Comparison of ENCODE assay signal across 11 cellular contexts in the genomic region with DNA sequence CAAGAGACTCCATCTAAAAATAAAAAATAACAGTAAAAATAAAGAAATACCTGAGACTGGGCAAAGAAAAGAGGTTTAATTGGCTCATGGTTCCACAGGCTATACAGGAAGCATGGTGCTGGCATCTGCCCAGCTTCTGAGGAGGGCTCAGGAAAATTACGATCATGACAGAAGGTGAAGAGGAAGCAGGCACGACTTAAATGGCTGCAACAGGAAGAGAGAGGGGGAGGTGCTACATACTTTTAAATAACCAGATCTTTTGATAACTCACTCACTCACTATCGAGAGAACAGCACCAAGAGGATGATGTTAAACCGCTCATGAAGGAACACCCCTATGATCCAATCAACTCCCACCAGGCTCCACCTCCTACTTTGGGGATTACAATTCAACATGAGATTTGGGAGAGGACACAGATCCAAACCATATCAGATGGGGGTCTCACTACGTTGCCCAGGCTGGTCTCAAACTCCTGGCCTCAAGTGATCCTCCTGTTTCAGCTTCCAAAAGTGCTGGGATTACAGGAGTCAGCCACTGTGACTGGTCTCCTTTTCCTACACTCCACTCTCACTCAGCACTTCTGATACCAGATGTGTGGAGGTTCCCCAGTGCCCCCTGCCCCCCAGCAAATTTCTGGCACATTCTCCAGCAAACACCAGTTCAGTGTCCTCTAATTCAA. TPM values are rescaled to one million over a fixed set of nuclear protein-coding genes. Genes with fewer than 3 reads are reported as not detected.
DNase-seq lines count a peak whose midpoint lies in the region; ATAC-seq, FAIRE-seq and TF ChIP-seq lines count a peak whose summit lies in the region.
"Had no signal": no experiment of that assay in that cellular context is flagged by ENCODE, and none has a peak within 500 bp of the region (broad histone marks: within the 10 kb centered on the region; RNA-seq: fewer than 3 reads in every experiment).

No MANE protein-coding gene starts in this region.

- H3K27ac Mint-ChIP-seq in activated naive CD4-positive, alpha-beta T cell treated with anti-CD3 and anti-CD28 coated beads, Interleukin-2, amount 10 ng/mL, durations not matched to agents 7 days and 5 days = peak overlapping the region; percentile 79

- H3K9ac ChIP-seq in SU-DHL-6 (ENCODE audit: low read length) = no peak overlapping the region
- H3K9ac ChIP-seq in kidney (ENCODE audit: low read length in 2 of 2) = no peak overlapping the region

- CTCF ChIA-PET in activated naive CD4-positive, alpha-beta T cell treated with anti-CD3 and anti-CD28 coated beads, Interleukin-2, amount 10 ng/mL, durations not matched to agents 7 days and 5 days (lab: Charles Lee) = no interaction called here

- ATAC-seq in activated CD4-positive, CD25-positive, alpha-beta regulatory T cell treated with anti-CD3 and anti-CD28 coated beads, Interleukin-2, amount 50 U/mL, for 24 hours = peak; percentile 42 to 56
- ATAC-seq in mucosa of descending colon (no peak), HG03175 (IDR thresholded peaks at IDR 0.05; ENCODE audit: unreplicated experiment) (no peak)

- H4K20me1 ChIP-seq in SU-DHL-6 (ENCODE audit: low read depth, low read length) = no peaks in the 10 kb centered on the region

- H3K27ac ChIP-seq in SU-DHL-6 (ENCODE audit: low read depth, low read length) = no peak overlapping the region
- H3K27ac ChIP-seq in kidney (ENCODE audit: low read depth in 2 of 2, low read length in 2 of 2) = no peak overlapping the region

- intact Hi-C loops in mucosa of descending colon (cut with DNase I, micrococcal nuclease) (no loop called here), kidney (cut with DNase I) (no loop called here)

- H3K4me3 ChIP-seq in SU-DHL-6 (ENCODE audit: insufficient read depth, low read length, poor library complexity, severe bottlenecking) (no peak overlapping the region), mucosa of descending colon (no peak overlapping the region), kidney (ENCODE audit: low read length in 2 of 2) (no peak overlapping the region)

- H3K79me2 ChIP-seq in SU-DHL-6 (ENCODE audit: insufficient read depth, low read length) = no peaks in the 10 kb centered on the region

- H3K9me3 ChIP-seq in SU-DHL-6 (ENCODE audit: insufficient read depth, low read length) = no peaks in the 10 kb centered on the region
- H3K9me3 ChIP-seq in mucosa of descending colon = no peaks in the 10 kb centered on the region
- no peaks in the 10 kb centered on the region for H3K9me3 ChIP-seq in kidney (ENCODE audit: control insufficient read depth in 1 of 2, low read length in 2 of 2)

- TF ChIP-seq CTCF in SU-DHL-6 (IDR thresholded peaks at IDR 0.05; ENCODE audit: insufficient read depth, low read length, poor library complexity, severe bottlenecking) (no peak), mucosa of descending colon (IDR thresholded peaks at IDR 0.05) (no peak), kidney (IDR thresholded peaks at IDR 0.05; ENCODE audit: borderline replicate concordance, extremely low read depth, insufficient read depth) (no peak)

- H3F3A ChIP-seq in SU-DHL-6 (ENCODE audit: insufficient read depth) = no peaks in the 10 kb centered on the region

- peaks cover 4% of the 10 kb centered on the region for H3K27me3 Mint-ChIP-seq in activated naive CD4-positive, alpha-beta T cell treated with anti-CD3 and anti-CD28 coated beads, Interleukin-2, amount 10 ng/mL, durations not matched to agents 7 days and 5 days

- H2AFZ ChIP-seq in SU-DHL-6 (ENCODE audit: low read depth, low read length, severe bottlenecking) = peak overlapping the region; percentile 77

- H3K36me3 Mint-ChIP-seq in activated naive CD4-positive, alpha-beta T cell treated with anti-CD3 and anti-CD28 coated beads, Interleukin-2, amount 10 ng/mL, durations not matched to agents 7 days and 5 days = no peaks in the 10 kb centered on the region

- H3K4me2 ChIP-seq in SU-DHL-6 (ENCODE audit: low read depth, low read length, poor library complexity, severe bottlenecking) = no peak overlapping the region

- H3K4me1 Mint-ChIP-seq in activated naive CD4-positive, alpha-beta T cell treated with anti-CD3 and anti-CD28 coated beads, Interleukin-2, amount 10 ng/mL, durations not matched to agents 7 days and 5 days = peaks cover 15% of the 10 kb centered on the region

- peak overlapping the region; percentile 17 for H3K4me3 Mint-ChIP-seq in activated naive CD4-positive, alpha-beta T cell treated with anti-CD3 and anti-CD28 coated beads, Interleukin-2, amount 10 ng/mL, durations not matched to agents 7 days and 5 days

- H3K9me2 ChIP-seq in SU-DHL-6 (replicated peaks; ENCODE audit: insufficient read depth, low read length) = no peaks in the 10 kb centered on the region

- peaks cover 2% of the 10 kb centered on the region for H3K9me3 Mint-ChIP-seq in activated naive CD4-positive, alpha-beta T cell treated with anti-CD3 and anti-CD28 coated beads, Interleukin-2, amount 10 ng/mL, durations not matched to agents 7 days and 5 days

- H3K36me3 ChIP-seq in SU-DHL-6 (ENCODE audit: low read length) (no peaks in the 10 kb centered on the region), mucosa of descending colon (ENCODE audit: low read depth) (no peaks in the 10 kb centered on the region), kidney (ENCODE audit: control insufficient read depth in 1 of 2, insufficient read depth in 2 of 2, low read length in 2 of 2) (no peaks in the 10 kb centered on the region)

- no peak for FAIRE-seq in kidney (lab: Jason Lieb, UNC)
- FAIRE-seq: GM12892 had no signal

- no peak for DNase-seq in activated CD4-positive, CD25-positive, alpha-beta regulatory T cell treated with anti-CD3 and anti-CD28 coated beads, Interleukin-2, amount 50 U/mL, for 72 hours
- DNase-seq in activated naive CD4-positive, alpha-beta T cell treated with anti-CD3 and anti-CD28 coated beads, Interleukin-2, amount 10 ng/mL, durations not matched to agents 7 days and 5 days = peak; percentile 24
- DNase-seq in renal cortical epithelial cell (ENCODE audit: low read depth) (peak; percentile 0), mucosa of descending colon (no peak), kidney (no peak)
- DNase-seq: islet precursor cell, NCI-H1105 treated with DMSO at 0.1 percent for 48 hours had no signal

- H3K27me3 ChIP-seq in SU-DHL-6 (ENCODE audit: low read length) = no peaks in the 10 kb centered on the region

- no peaks in the 10 kb centered on the region for H3K4me1 ChIP-seq in mucosa of descending colon (ENCODE audit: low read depth)
- no peaks in the 10 kb centered on the region for H3K4me1 ChIP-seq in kidney (ENCODE audit: control insufficient read depth in 1 of 2, insufficient read depth in 1 of 2, low read depth in 1 of 2, low read length in 2 of 2)

RNA-seq across cellular contexts. Expression of a gene that starts 11.9 kb away (rescaled TPM):
- total RNA-seq in renal cortical epithelial cell (0.17 and 0.65 TPM in 2 replicates), mucosa of descending colon (under 1 TPM in 1 of 3 donors, not detected in 2; 0.51 TPM), kidney (0.57 TPM)
- 0.17 TPM for polyA plus RNA-seq in kidney (ENCODE audit: insufficient read depth, low read depth, low replicate concordance)

Comparison
In these comparisons a context has a peak if more than half of its experiments do, and no peak if none do; other contexts are left out.
1. ATAC-seq: peak in activated CD4-positive, CD25-positive, alpha-beta regulatory T cell treated with anti-CD3 and anti-CD28 coated beads, Interleukin-2, amount 50 U/mL, for 24 hours (2 of 2); none in mucosa of descending colon (single experiment) and HG03175 (single experiment).
2. DNase-seq: peak in activated naive CD4-positive, alpha-beta T cell treated with anti-CD3 and anti-CD28 coated beads, Interleukin-2, amount 10 ng/mL, durations not matched to agents 7 days and 5 days (single experiment) and renal cortical epithelial cell (single experiment); none in activated CD4-positive, CD25-positive, alpha-beta regulatory T cell treated with anti-CD3 and anti-CD28 coated beads, Interleukin-2, amount 50 U/mL, for 72 hours (single experiment), mucosa of descending colon (0 of 3) and kidney (single experiment).